ENCODE assay signal across 9 cellular contexts in genomic region chr15:44545934-44546802, GRCh38. TPM values are rescaled to one million over a fixed set of nuclear protein-coding genes. Genes with fewer than 3 reads are reported as not detected.
DNase-seq lines count a peak whose midpoint lies in the region; ATAC-seq and TF ChIP-seq lines count a peak whose summit lies in the region.
"Had no signal": no experiment of that assay in that cellular context is flagged by ENCODE, and none has a peak within 500 bp of the region (broad histone marks: within the 10 kb centered on the region; RNA-seq: fewer than 3 reads in every experiment).

No MANE protein-coding gene starts in this region.

- in situ Hi-C loops in SK-MEL-5 (cut with HindIII; ENCODE audit: low pct_unique_long_range_greater_than_20kb, low sequenced_read_pairs), result no loop called here

- H4K20me1 ChIP-seq in smooth muscle cell (ENCODE audit: low read depth), result peaks cover 86% of the 10 kb centered on the region

- TF ChIP-seq CTCF in endodermal cell (conservative IDR thresholded peaks at IDR 0.05) (peak; percentile 69), smooth muscle cell (IDR thresholded peaks at IDR 0.05; ENCODE audit: borderline replicate concordance, insufficient read depth, poor library complexity, severe bottlenecking) (peak; percentile 30), uterus (IDR thresholded peaks at IDR 0.05) (no peak)

- no peak overlapping the region for H3K4me3 Mint-ChIP-seq in endodermal cell

- peak; percentile 16 for DNase-seq in NK-92 treated with Interleukin-12 subunit alpha and Interleukin-12 subunit beta, amount 100 ng/mL, for 24 hours (lab: John Stamatoyannopoulos, UW)
- DNase-seq in NK-92 (lab: John Stamatoyannopoulos, UW; ENCODE audit: unreplicated experiment) (no peak), SK-MEL-5 (ENCODE audit: low read depth, low spot score) (peak; percentile 29), endodermal cell (no peak), smooth muscle cell (lab: John Stamatoyannopoulos, UW; ENCODE audit: unreplicated experiment) (no peak), uterus (no peak), ureter (ENCODE audit: low spot score) (no peak)

- TF ChIP-seq POLR2A in uterus (IDR thresholded peaks at IDR 0.05), result no peak

- no peak overlapping the region for H3K27ac Mint-ChIP-seq in endodermal cell

- intact Hi-C loops in uterus (cut with DNase I; ENCODE audit: low total_unique reads), result no loop called here

- no peaks in the 10 kb centered on the region for H3K27me3 ChIP-seq in endodermal cell (ENCODE audit: control insufficient read depth, insufficient read depth, low read length, poor library complexity, severe bottlenecking)
- no peaks in the 10 kb centered on the region for H3K27me3 ChIP-seq in smooth muscle cell (ENCODE audit: low read depth)
- H3K27me3 ChIP-seq in uterus, result no peaks in the 10 kb centered on the region
- H3K27me3 ChIP-seq: BLaER1 had no signal

- no peaks in the 10 kb centered on the region for H3K27me3 Mint-ChIP-seq in endodermal cell (ENCODE audit: insufficient read depth)

- no peaks in the 10 kb centered on the region for H3K9me3 Mint-ChIP-seq in endodermal cell

- peak; percentile 65 for ATAC-seq in HG02588 (IDR thresholded peaks at IDR 0.05; ENCODE audit: unreplicated experiment)

- peaks cover 9% of the 10 kb centered on the region for H3F3A ChIP-seq in smooth muscle cell (ENCODE audit: low read depth)

- peaks cover 44% of the 10 kb centered on the region for H3K36me3 Mint-ChIP-seq in endodermal cell (ENCODE audit: low read depth)

- no peak overlapping the region for H3K4me3 ChIP-seq in endodermal cell (ENCODE audit: low read length)
- no peak overlapping the region for H3K4me3 ChIP-seq in smooth muscle cell
- H3K4me3 ChIP-seq in uterus, result no peak overlapping the region
- H3K4me3 ChIP-seq: BLaER1 had no signal

- H3K9ac ChIP-seq in endodermal cell (ENCODE audit: extremely low read depth, low read length, poor library complexity, severe bottlenecking), result peak overlapping the region; percentile 13
- peak overlapping the region; percentile 33 for H3K9ac ChIP-seq in smooth muscle cell (ENCODE audit: low read depth)
- H3K9ac ChIP-seq: BLaER1 had no signal

- 78 to 87% methylated on average over 3 to 4 of the region's 5 CpGs for WGBS in endodermal cell (ENCODE audit: insufficient coverage in 1 of 2, insufficient read length in 1 of 2), 2 experiments
- 73% methylated on average over 5 of the region's 5 CpGs for whole genome bisulfite sequencing in smooth muscle cell (ENCODE audit: low lambda C conversion rate)

- H3K4me2 ChIP-seq in smooth muscle cell, result peak overlapping the region; percentile 49
- H3K4me2 ChIP-seq: BLaER1 had no signal

- H3K9me3 ChIP-seq in endodermal cell (ENCODE audit: control insufficient read depth, low read length) (peaks cover 6% of the 10 kb centered on the region), smooth muscle cell (replicated peaks; ENCODE audit: low read depth) (no peaks in the 10 kb centered on the region), uterus (no peaks in the 10 kb centered on the region)
- H3K9me3 ChIP-seq: BLaER1 had no signal

- H3K4me1 ChIP-seq in endodermal cell (ENCODE audit: control insufficient read depth, insufficient read depth, low read length) (no peaks in the 10 kb centered on the region), smooth muscle cell (ENCODE audit: low read depth) (peaks cover 15% of the 10 kb centered on the region), uterus (no peaks in the 10 kb centered on the region)
- H3K4me1 ChIP-seq: BLaER1 had no signal

- H3K27ac ChIP-seq in endodermal cell (ENCODE audit: low read depth, low read length) (no peak overlapping the region), smooth muscle cell (ENCODE audit: low read depth) (peak overlapping the region; percentile 80), uterus (no peak overlapping the region)
- H3K27ac ChIP-seq: BLaER1 had no signal

- peaks cover 51% of the 10 kb centered on the region for H3K36me3 ChIP-seq in endodermal cell (ENCODE audit: control insufficient read depth, insufficient read depth, low read length)
- peaks cover 15% of the 10 kb centered on the region for H3K36me3 ChIP-seq in smooth muscle cell (ENCODE audit: low read depth)
- no peaks in the 10 kb centered on the region for H3K36me3 ChIP-seq in uterus

- no peak overlapping the region for H2AFZ ChIP-seq in smooth muscle cell (ENCODE audit: low read depth)

- H3K79me2 ChIP-seq in smooth muscle cell (ENCODE audit: low read depth), result peaks cover 99% of the 10 kb centered on the region

- peaks cover 4% of the 10 kb centered on the region for H3K4me1 Mint-ChIP-seq in endodermal cell

RNA-seq across cellular contexts. Expression of gene EIF3J, which starts 9.2 kb away (rescaled TPM):
- total RNA-seq in SK-MEL-5 (2014; rRNA removed; shearing (Covaris generic)), result 56.5 and 59.4 TPM in 2 replicates
- polyA plus RNA-seq in SK-MEL-5 (2015; cell fraction: cytosol; rRNA removed), result 84.4 and 97.1 TPM in 2 replicates
- polyA plus RNA-seq in SK-MEL-5 (2015; cell fraction: nucleus; rRNA removed), result 30.0 and 34.3 TPM in 2 replicates
- total RNA-seq in endodermal cell, result 10 to 100 TPM; 71.4 to 76.5 TPM
- 56.9 TPM for polyA plus RNA-seq in endodermal cell (2013, experiment 1 of 2)
- polyA plus RNA-seq in endodermal cell (2013, experiment 2 of 2), result 56.8 TPM
- total RNA-seq in smooth muscle cell, result 46.6 and 62.3 TPM in 2 replicates
- 28.7 and 32.0 TPM in 2 replicates for polyA plus RNA-seq in smooth muscle cell
- total RNA-seq in uterus, result 10 to 100 TPM; 10.5 to 68.1 (median 45.4) TPM
- total RNA-seq in ureter, result 82.9 TPM

Comparison
In these comparisons a context has a peak if more than half of its experiments do, and no peak if none do; other contexts are left out.
1. DNase-seq: peak in NK-92 treated with Interleukin-12 subunit alpha and Interleukin-12 subunit beta, amount 100 ng/mL, for 24 hours (single experiment) and SK-MEL-5 (single experiment); none in NK-92 (single experiment), endodermal cell (single experiment), smooth muscle cell (single experiment), uterus (0 of 2) and ureter (single experiment).
2. CTCF ChIP-seq: peak in endodermal cell (single experiment) and smooth muscle cell (single experiment); none in uterus (0 of 4).